ENCODE assay signal across 27 cellular contexts in the genomic region with DNA sequence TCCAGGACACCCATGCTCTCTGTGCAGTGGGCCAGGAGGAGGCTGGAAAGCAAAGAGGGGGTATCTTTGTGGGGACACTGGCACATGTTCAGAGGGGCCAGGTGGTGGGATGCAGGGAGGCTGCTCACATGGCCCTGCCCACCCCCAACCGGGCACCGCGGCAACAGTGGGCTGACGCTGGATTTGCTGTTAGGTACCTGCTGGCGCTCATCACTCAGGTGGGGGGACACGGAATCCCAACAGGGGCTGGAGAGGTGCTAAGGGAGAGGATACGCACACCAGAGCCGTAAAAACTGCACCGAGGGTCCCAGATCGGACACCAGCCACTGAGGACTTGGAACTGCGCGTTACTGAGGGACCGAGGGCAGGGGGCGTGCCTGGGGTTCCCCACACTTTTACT.
"Had no signal": no experiment of that assay in that cellular context is flagged by ENCODE, and none has a peak within 500 bp of the region (broad histone marks: within the 10 kb centered on the region; RNA-seq: fewer than 3 reads in every experiment).

No MANE protein-coding gene starts in this region.

- H3K9me3 Mint-ChIP-seq: activated CD4-positive, alpha-beta memory T cell treated with anti-CD3 and anti-CD28 coated beads for 36 hours; activated naive CD4-positive, alpha-beta T cell treated with anti-CD3 and anti-CD28 coated beads, Interleukin-2, amount 50 U/mL, for 72 hours; activated naive CD8-positive, alpha-beta T cell treated with anti-CD3 and anti-CD28 coated beads, Interleukin-2, amount 50 U/mL, for 24 hours; activated T-cell treated with anti-CD3 and anti-CD28 coated beads, Interleukin-2, amount 50 U/mL, for 4 hours; brain; T-helper 1 cell treated with Interleukin-12 subunit alpha and Interleukin-12 subunit beta and Interleukin-4 antibody, amounts not matched to agents 30 μg/mL and 1 μg/mL, for 36 hours; WTC11 had no signal

- H3K4me3 ChIP-seq: Peyer's patch, SJCRH30 had no signal

- FAIRE-seq: astrocyte had no signal

- ATAC-seq: activated naive CD8-positive, alpha-beta T cell treated with anti-CD3 and anti-CD28 coated beads, Interleukin-2, amount 50 U/mL, for 24 hours; activated T-cell treated with anti-CD3 and anti-CD28 coated beads, Interleukin-2, amount 50 U/mL, for 4 hours; WTC11 had no signal

- H3K9me3 ChIP-seq: Peyer's patch, SJCRH30 had no signal

- H3K27ac Mint-ChIP-seq: activated CD4-positive, alpha-beta memory T cell treated with anti-CD3 and anti-CD28 coated beads for 36 hours; activated naive CD8-positive, alpha-beta T cell treated with anti-CD3 and anti-CD28 coated beads, Interleukin-2, amount 50 U/mL, for 24 hours; brain; T-helper 1 cell treated with Interleukin-12 subunit alpha and Interleukin-12 subunit beta and Interleukin-4 antibody, amounts not matched to agents 30 μg/mL and 1 μg/mL, for 36 hours; WTC11 had no signal

- H3K27me3 Mint-ChIP-seq: activated CD4-positive, alpha-beta memory T cell treated with anti-CD3 and anti-CD28 coated beads for 36 hours; activated naive CD8-positive, alpha-beta T cell treated with anti-CD3 and anti-CD28 coated beads, Interleukin-2, amount 50 U/mL, for 24 hours had no signal

- H3K4me1 ChIP-seq: SJCRH30 had no signal

- H3K27ac ChIP-seq: Peyer's patch, RWPE1, SJCRH30 had no signal

- DNase-seq: activated CD4-positive, alpha-beta memory T cell treated with anti-CD3 and anti-CD28 coated beads for 36 hours; activated CD4-positive, alpha-beta T cell treated with anti-CD3 and anti-CD28 coated beads for 48 hours; activated CD4-positive, CD25-positive, alpha-beta regulatory T cell treated with anti-CD3 and anti-CD28 coated beads, Interleukin-2, amount 50 U/mL, for 72 hours; activated CD8-positive, alpha-beta memory T cell treated with anti-CD3 and anti-CD28 coated beads for 24 hours; activated effector memory CD4-positive, alpha-beta T cell treated with anti-CD3 and anti-CD28 coated beads, Interleukin-2, amount 50 U/mL, for 16 hours; activated naive CD4-positive, alpha-beta T cell treated with Interleukin-2 at 50 U/mL for 16 hours; activated naive CD8-positive, alpha-beta T cell treated with anti-CD3 and anti-CD28 coated beads, Interleukin-2, amount 50 U/mL, for 24 hours; activated T-cell treated with anti-CD3 and anti-CD28 coated beads, Interleukin-2, amount 50 U/mL, for 4 hours; amniotic stem cell; Kasumi-1; KBM-7; NCI-H1105 treated with DMSO at 0.1 percent for 48 hours; NCI-H1436 treated with DMSO at 0.1 percent for 48 hours; NCI-H187; NCI-H2081; NCI-H510A treated with DMSO at 0.1 percent for 48 hours; NCI-H69; Right ventricle myocardium superior; SJCRH30; T-helper 9 cell had no signal

- H3K27me3 ChIP-seq: Peyer's patch, SJCRH30 had no signal

- H3K4me3 Mint-ChIP-seq: activated CD4-positive, alpha-beta memory T cell treated with anti-CD3 and anti-CD28 coated beads for 36 hours; activated naive CD8-positive, alpha-beta T cell treated with anti-CD3 and anti-CD28 coated beads, Interleukin-2, amount 50 U/mL, for 24 hours; activated T-cell treated with anti-CD3 and anti-CD28 coated beads, Interleukin-2, amount 50 U/mL, for 4 hours; brain; T-helper 1 cell treated with Interleukin-12 subunit alpha and Interleukin-12 subunit beta and Interleukin-4 antibody, amounts not matched to agents 30 μg/mL and 1 μg/mL, for 36 hours; WTC11 had no signal
